ENCODE assay signal across 1 cellular context in the genomic region with DNA sequence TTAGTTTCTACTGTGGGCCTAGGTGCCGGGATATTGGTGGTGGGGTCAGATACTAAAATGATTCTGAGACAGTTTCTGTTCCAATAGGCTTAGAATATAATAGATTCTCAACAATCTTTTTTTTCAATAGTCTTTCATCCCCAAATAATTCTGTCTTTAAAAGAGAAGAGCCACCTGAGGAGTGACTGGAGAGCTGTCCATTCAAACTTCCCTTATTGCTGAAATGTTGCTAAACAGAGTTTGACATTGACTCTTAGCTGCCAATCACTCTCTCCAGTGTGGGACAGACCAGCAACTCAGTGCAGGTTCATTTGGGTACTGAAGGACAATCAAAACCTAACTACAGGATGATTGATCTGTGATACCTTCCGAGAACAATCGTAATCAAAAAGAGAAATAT.
A peak's percentile ranks its signal among the peaks of the same experiment; 100 is the strongest.
TF ChIP-seq lines count a peak whose summit lies in the region.

No MANE protein-coding gene starts in this region.

TF ChIP-seq in K562, 482 proteins besides CTCF, POLR2A, EP300 and RAD21:
- TF ChIP-seq, protein P1, sequence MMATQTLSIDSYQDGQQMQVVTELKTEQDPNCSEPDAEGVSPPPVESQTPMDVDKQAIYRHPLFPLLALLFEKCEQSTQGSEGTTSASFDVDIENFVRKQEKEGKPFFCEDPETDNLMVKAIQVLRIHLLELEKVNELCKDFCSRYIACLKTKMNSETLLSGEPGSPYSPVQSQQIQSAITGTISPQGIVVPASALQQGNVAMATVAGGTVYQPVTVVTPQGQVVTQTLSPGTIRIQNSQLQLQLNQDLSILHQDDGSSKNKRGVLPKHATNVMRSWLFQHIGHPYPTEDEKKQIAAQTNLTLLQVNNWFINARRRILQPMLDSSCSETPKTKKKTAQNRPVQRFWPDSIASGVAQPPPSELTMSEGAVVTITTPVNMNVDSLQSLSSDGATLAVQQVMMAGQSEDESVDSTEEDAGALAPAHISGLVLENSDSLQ (IDR thresholded peaks at IDR 0.05), result peak; percentile 19; the same call in 1 of the 2 replicates
- TF ChIP-seq KLF16 (IDR thresholded peaks at IDR 0.05), result no peak
